27 cellular contexts compared by ENCODE assay signal in genomic region chr13:60043262-60043661, GRCh38.
DNase-seq lines count a peak whose midpoint lies in the region; TF ChIP-seq lines count a peak whose summit lies in the region.
"Had no signal": no experiment of that assay in that cellular context is flagged by ENCODE, and none has a peak within 500 bp of the region (broad histone marks: within the 10 kb centered on the region; RNA-seq: fewer than 3 reads in every experiment).

No MANE protein-coding gene starts in this region.

- H3K4me2 ChIP-seq in smooth muscle cell, result no peak overlapping the region

- WGBS in smooth muscle cell (ENCODE audit: low lambda C conversion rate), result 73% methylated on average over 2 of the region's 2 CpGs

- H3K79me2 ChIP-seq in smooth muscle cell (ENCODE audit: low read depth), result no peaks in the 10 kb centered on the region

- H3K27ac Mint-ChIP-seq in CD14-positive monocyte, result no peak overlapping the region
- H3K27ac Mint-ChIP-seq: activated naive CD4-positive, alpha-beta T cell treated with anti-CD3 and anti-CD28 coated beads, Interleukin-2, amount 50 U/mL, for 72 hours; activated T-helper 17 cell treated with anti-CD3 and anti-CD28 coated beads, Interleukin-2, amount 50 U/mL, for 72 hours; B cell; progenitor cell of endocrine pancreas; stimulated activated naive B cell treated with anti-CD40 and anti-IgM and Interleukin-4, amounts not matched to agents 10 μg/mL and 1 μg/mL and 100 μg/mL, for 72 hours; T-helper 17 cell had no signal

- H3K9ac ChIP-seq in adipocyte (ENCODE audit: low read length) (peak overlapping the region; percentile 6), smooth muscle cell (ENCODE audit: low read depth) (no peak overlapping the region)

- peak overlapping the region; percentile 64 for H2AFZ ChIP-seq in smooth muscle cell (ENCODE audit: low read depth)

- H3K36me3 ChIP-seq in adipocyte (ENCODE audit: control insufficient read depth, insufficient read depth, low read length, severe bottlenecking) (no peaks in the 10 kb centered on the region), smooth muscle cell (ENCODE audit: low read depth) (no peaks in the 10 kb centered on the region)
- H3K36me3 ChIP-seq: heart left ventricle, left ventricle myocardium inferior, Peyer's patch had no signal

- peak; percentile 23 for DNase-seq in GM04504 (ENCODE audit: low read depth)
- DNase-seq in adipocyte (ENCODE audit: low read depth), result peak; percentile 70
- peak; percentile 32 for DNase-seq in fibroblast of the conjunctiva (ENCODE audit: low read depth)
- no peak for DNase-seq in smooth muscle cell (lab: John Stamatoyannopoulos, UW; ENCODE audit: unreplicated experiment)
- DNase-seq in inferior parietal cortex (ENCODE audit: extremely low spot score), result no peak
- DNase-seq in CD14-positive monocyte (ENCODE audit: low spot score), result no peak
- DNase-seq in SHP77 treated with DMSO at 0.1 percent for 48 hours (lab: John Stamatoyannopoulos, UW), result no peak
- DNase-seq: activated CD4-positive, alpha-beta T cell treated with anti-CD3 and anti-CD28 coated beads, Interleukin-2, amount 50 U/mL, for 1 hour; activated CD8-positive, alpha-beta memory T cell treated with anti-CD3 and anti-CD28 coated beads, Interleukin-2, amount 50 U/mL, for 4 hours; DMS79 treated with DMSO at 0.1 percent for 48 hours; effector CD8-positive, alpha-beta T cell; heart left ventricle; left ventricle myocardium inferior; NCI-H1105 treated with DMSO at 0.1 percent for 48 hours; NCI-H2081; NCI-H446; Peyer's patch; stimulated activated CD4-positive, alpha-beta T cell treated with anti-CD3 and anti-CD28 coated beads, Interleukin-2, amount 100 ng/mL, for 48 hours; stimulated activated naive B cell treated with anti-CD40 and anti-IgM and Interleukin-4, amounts not matched to agents 10 μg/mL and 1 μg/mL and 100 μg/mL, for 72 hours; T-helper 17 cell had no signal

- H3K9me3 ChIP-seq in adipocyte (ENCODE audit: control insufficient read depth, low read length) (no peaks in the 10 kb centered on the region), smooth muscle cell (replicated peaks; ENCODE audit: low read depth) (no peaks in the 10 kb centered on the region)
- H3K9me3 ChIP-seq: heart left ventricle, left ventricle myocardium inferior, Peyer's patch, SJSA1 had no signal

- peaks cover 0 to 18% of the 10 kb centered on the region in 2 donors for H3K36me3 Mint-ChIP-seq in CD14-positive monocyte
- H3K36me3 Mint-ChIP-seq: activated naive CD4-positive, alpha-beta T cell treated with anti-CD3 and anti-CD28 coated beads, Interleukin-2, amount 50 U/mL, for 72 hours; stimulated activated naive B cell treated with anti-CD40 and anti-IgM and Interleukin-4, amounts not matched to agents 10 μg/mL and 1 μg/mL and 100 μg/mL, for 72 hours had no signal

- peaks cover 10% of the 10 kb centered on the region for H3K4me1 ChIP-seq in adipocyte (ENCODE audit: control insufficient read depth, insufficient read depth, low read length)
- no peaks in the 10 kb centered on the region for H3K4me1 ChIP-seq in smooth muscle cell (ENCODE audit: low read depth)
- H3K4me1 ChIP-seq: heart left ventricle, left ventricle myocardium inferior, Peyer's patch, SJSA1 had no signal

- H3K4me3 ChIP-seq in adipocyte (ENCODE audit: low read length) (peak overlapping the region; percentile 10), smooth muscle cell (no peak overlapping the region)
- H3K4me3 ChIP-seq: heart left ventricle, left ventricle myocardium inferior, Peyer's patch, SJSA1, skin epidermis had no signal

- H3K9me3 Mint-ChIP-seq in CD14-positive monocyte, result peaks cover 0 to 3% (median 0%) of the 10 kb centered on the region in 7 donors
- H3K9me3 Mint-ChIP-seq: activated naive CD4-positive, alpha-beta T cell treated with anti-CD3 and anti-CD28 coated beads, Interleukin-2, amount 50 U/mL, for 72 hours; activated T-helper 17 cell treated with anti-CD3 and anti-CD28 coated beads, Interleukin-2, amount 50 U/mL, for 72 hours had no signal

- no peak overlapping the region for H3K4me3 Mint-ChIP-seq in CD14-positive monocyte
- H3K4me3 Mint-ChIP-seq: activated T-helper 17 cell treated with anti-CD3 and anti-CD28 coated beads, Interleukin-2, amount 50 U/mL, for 72 hours; B cell; neural crest cell; stimulated activated naive B cell treated with anti-CD40 and anti-IgM and Interleukin-4, amounts not matched to agents 10 μg/mL and 1 μg/mL and 100 μg/mL, for 72 hours; T-helper 17 cell had no signal

- no peak overlapping the region for H3K27ac ChIP-seq in smooth muscle cell (ENCODE audit: low read depth)
- H3K27ac ChIP-seq: heart left ventricle, left ventricle myocardium inferior, Peyer's patch, SJSA1, skin epidermis had no signal

- no peaks in the 10 kb centered on the region for H3K27me3 ChIP-seq in adipocyte (replicated peaks; ENCODE audit: control insufficient read depth, insufficient read depth, low read length)
- H3K27me3 ChIP-seq in smooth muscle cell (ENCODE audit: low read depth), result no peaks in the 10 kb centered on the region
- H3K27me3 ChIP-seq: heart left ventricle, Peyer's patch, SJSA1 had no signal

- no peaks in the 10 kb centered on the region for H3F3A ChIP-seq in smooth muscle cell (ENCODE audit: low read depth)

- TF ChIP-seq CTCF in smooth muscle cell (IDR thresholded peaks at IDR 0.05; ENCODE audit: borderline replicate concordance, insufficient read depth, poor library complexity, severe bottlenecking) (no peak), CD14-positive monocyte (IDR thresholded peaks at IDR 0.05) (no peak)

- no peaks in the 10 kb centered on the region for H3K27me3 Mint-ChIP-seq in CD14-positive monocyte (ENCODE audit: low read depth in 3 of 3)
- H3K27me3 Mint-ChIP-seq: activated T-helper 17 cell treated with anti-CD3 and anti-CD28 coated beads, Interleukin-2, amount 50 U/mL, for 72 hours; B cell; progenitor cell of endocrine pancreas; stimulated activated naive B cell treated with anti-CD40 and anti-IgM and Interleukin-4, amounts not matched to agents 10 μg/mL and 1 μg/mL and 100 μg/mL, for 72 hours; T-helper 17 cell had no signal

- intact Hi-C loops in CD14-positive monocyte (cut with micrococcal nuclease), result no loop called here

- H3K4me1 Mint-ChIP-seq in CD14-positive monocyte, result no peaks in the 10 kb centered on the region
- H3K4me1 Mint-ChIP-seq: activated T-helper 17 cell treated with anti-CD3 and anti-CD28 coated beads, Interleukin-2, amount 50 U/mL, for 72 hours; B cell; stimulated activated naive B cell treated with anti-CD40 and anti-IgM and Interleukin-4, amounts not matched to agents 10 μg/mL and 1 μg/mL and 100 μg/mL, for 72 hours; T-helper 17 cell had no signal

- no peaks in the 10 kb centered on the region for H4K20me1 ChIP-seq in smooth muscle cell (ENCODE audit: low read depth)

Comparison
In these comparisons a context has a peak if more than half of its experiments do, and no peak if none do; other contexts are left out.
1. DNase-seq: peak in GM04504 (single experiment), adipocyte (single experiment) and fibroblast of the conjunctiva (single experiment); none in smooth muscle cell (single experiment), inferior parietal cortex (single experiment), CD14-positive monocyte (single experiment) and SHP77 treated with DMSO at 0.1 percent for 48 hours (single experiment).